Comparison of ENCODE assay signal across 30 cellular contexts in the genomic region with DNA sequence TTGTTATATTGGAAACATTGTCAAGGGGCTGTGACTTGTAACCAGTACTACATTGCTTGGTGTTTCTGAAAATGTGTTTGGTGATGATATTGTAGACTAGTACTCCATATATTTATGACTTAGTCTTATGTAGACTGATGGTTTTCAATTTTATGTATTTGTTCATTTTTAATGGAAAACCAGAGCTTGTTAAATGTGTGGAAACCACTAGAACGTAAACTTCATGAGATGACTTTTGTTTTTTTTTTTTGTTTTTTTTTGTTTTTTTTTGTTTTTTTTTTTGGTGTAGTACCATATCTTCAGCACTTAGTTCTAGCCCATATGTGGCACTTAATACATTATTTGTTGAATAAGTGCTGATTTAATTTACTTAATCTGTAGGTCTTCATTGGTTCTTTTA.
"Had no signal": no experiment of that assay in that cellular context is flagged by ENCODE, and none has a peak within 500 bp of the region (broad histone marks: within the 10 kb centered on the region; RNA-seq: fewer than 3 reads in every experiment).

No MANE protein-coding gene starts in this region.

- H3K4me1 Mint-ChIP-seq: activated T-helper 17 cell treated with anti-CD3 and anti-CD28 coated beads, Interleukin-2, amount 50 U/mL, for 72 hours; central memory CD8-positive, alpha-beta T cell had no signal

- H3K36me3 Mint-ChIP-seq: activated naive CD8-positive, alpha-beta T cell had no signal

- H3K27ac ChIP-seq: brain microvascular endothelial cell, coronary artery, dorsolateral prefrontal cortex, esophagus muscularis mucosa, foreskin keratinocyte, gastroesophageal sphincter, heart right ventricle had no signal

- H3K27me3 Mint-ChIP-seq: activated CD8-positive, alpha-beta T cell treated with anti-CD3 and anti-CD28 coated beads for 36 hours; activated naive CD8-positive, alpha-beta T cell; activated T-helper 17 cell treated with anti-CD3 and anti-CD28 coated beads, Interleukin-2, amount 50 U/mL, for 72 hours; central memory CD8-positive, alpha-beta T cell; dendritic cell treated with granulocyte-macrophage colony-stimulating factor and Interleukin-4, amounts not matched to agents 40 ng/mL and 50 ng/mL, for 4 days had no signal

- H3K36me3 ChIP-seq: brain microvascular endothelial cell had no signal

- H3K27ac Mint-ChIP-seq: activated CD8-positive, alpha-beta T cell treated with anti-CD3 and anti-CD28 coated beads for 36 hours; activated naive CD8-positive, alpha-beta T cell; activated T-helper 17 cell treated with anti-CD3 and anti-CD28 coated beads, Interleukin-2, amount 50 U/mL, for 72 hours; dendritic cell treated with granulocyte-macrophage colony-stimulating factor and Interleukin-4, amounts not matched to agents 40 ng/mL and 50 ng/mL, for 4 days; endodermal cell had no signal

- H3K4me1 ChIP-seq: esophagus muscularis mucosa, foreskin keratinocyte, gastroesophageal sphincter, heart right ventricle had no signal

- H3K4me3 ChIP-seq: coronary artery, dorsolateral prefrontal cortex, esophagus muscularis mucosa, gastroesophageal sphincter, heart right ventricle had no signal

- ATAC-seq: activated CD8-positive, alpha-beta T cell treated with anti-CD3 and anti-CD28 coated beads for 36 hours; activated T-cell treated with anti-CD3 and anti-CD28 coated beads, Interleukin-2, amount 50 U/mL, for 4 hours; activated T-helper 17 cell treated with anti-CD3 and anti-CD28 coated beads, Interleukin-2, amount 50 U/mL, for 72 hours; foreskin keratinocyte; gastroesophageal sphincter; heart right ventricle had no signal

- H3K27me3 ChIP-seq: brain microvascular endothelial cell, dorsolateral prefrontal cortex, esophagus muscularis mucosa, foreskin keratinocyte, gastroesophageal sphincter, heart right ventricle had no signal

- DNase-seq: activated CD4-positive, alpha-beta T cell treated with anti-CD3 and anti-CD28 coated beads for 1 hour; activated CD4-positive, alpha-beta T cell treated with anti-CD3 and anti-CD28 coated beads for 48 hours; activated CD4-positive, alpha-beta T cell treated with anti-CD3 and anti-CD28 coated beads, Interleukin-2, amount 50 U/mL, for 1 hour; activated CD4-positive, alpha-beta T cell treated with anti-CD3 and anti-CD28 coated beads, Interleukin-2, amount 50 U/mL, for 48 hours; activated CD8-positive, alpha-beta memory T cell treated with anti-CD3 and anti-CD28 coated beads for 24 hours; activated CD8-positive, alpha-beta T cell treated with anti-CD3 and anti-CD28 coated beads for 36 hours; activated effector memory CD4-positive, alpha-beta T cell treated with Interleukin-2 at 50 U/mL for 16 hours; activated gamma-delta T cell treated with Interleukin-2 at 50 U/mL for 16 hours; activated naive CD4-positive, alpha-beta T cell treated with anti-CD3 and anti-CD28 coated beads, Interleukin-2, amount 50 U/mL, for 16 hours; activated naive CD4-positive, alpha-beta T cell treated with Interleukin-2 at 50 U/mL for 16 hours; activated T-cell treated with anti-CD3 and anti-CD28 coated beads, Interleukin-2, amount 50 U/mL, for 4 hours; amniotic stem cell; anterior cingulate cortex; brain microvascular endothelial cell; dorsolateral prefrontal cortex; effector memory CD4-positive, alpha-beta T cell; endodermal cell; erythroblast; foreskin keratinocyte; heart right ventricle; T-helper 2 cell had no signal

- FAIRE-seq: astrocyte, bronchial epithelial cell had no signal

- H3K4me3 Mint-ChIP-seq: activated CD8-positive, alpha-beta T cell treated with anti-CD3 and anti-CD28 coated beads for 36 hours; activated naive CD8-positive, alpha-beta T cell; activated T-cell treated with anti-CD3 and anti-CD28 coated beads, Interleukin-2, amount 50 U/mL, for 4 hours; activated T-helper 17 cell treated with anti-CD3 and anti-CD28 coated beads, Interleukin-2, amount 50 U/mL, for 72 hours; central memory CD8-positive, alpha-beta T cell; dendritic cell treated with granulocyte-macrophage colony-stimulating factor and Interleukin-4, amounts not matched to agents 40 ng/mL and 50 ng/mL, for 4 days; endodermal cell had no signal
